Comparison of ENCODE assay signal across 1 cellular context in genomic region chr14:95515080-95515489, GRCh38.
A peak's percentile ranks its signal among the peaks of the same experiment; 100 is the strongest.
TF ChIP-seq lines count a peak whose summit lies in the region.

No MANE protein-coding gene starts in this region.

TF ChIP-seq in HepG2, 621 proteins besides CTCF, POLR2A, EP300 and RAD21 (continued from another document):
- TF ChIP-seq ZUFSP (CRISPR knock-in tag; IDR thresholded peaks at IDR 0.05; ENCODE audit: borderline replicate concordance) (no peak), ZNF572 (CRISPR knock-in tag; IDR thresholded peaks at IDR 0.05) (peak; percentile 29; the same call in 1 of the 2 replicates), ZKSCAN5 (CRISPR knock-in tag; IDR thresholded peaks at IDR 0.05) (no peak), MTERF4 (CRISPR knock-in tag; IDR thresholded peaks at IDR 0.05) (peak; percentile 64; the same call in 1 of the 2 replicates), HNRNPL (IDR thresholded peaks at IDR 0.05; ENCODE audit: low read depth, low read length) (0 out of 2 replicates have a peak, but pooled peaks have one; percentile 35), HOXA5 (CRISPR knock-in tag; IDR thresholded peaks at IDR 0.05) (no peak)
TF ChIP-seq in HepG2: peak in this region for 16.
